In genomic region chr14:90126260-90126659, GRCh38 we compare ENCODE assay signal across 8 cellular contexts.
"Had no signal": no experiment of that assay in that cellular context is flagged by ENCODE, and none has a peak within 500 bp of the region (broad histone marks: within the 10 kb centered on the region; RNA-seq: fewer than 3 reads in every experiment).

No MANE protein-coding gene starts in this region.

- H3K4me2 ChIP-seq: GM23338 had no signal

- H3K36me3 Mint-ChIP-seq: IgD-negative memory B cell had no signal

- H3K4me3 Mint-ChIP-seq: GM23338, H9, IgD-negative memory B cell had no signal

- H3K27ac ChIP-seq: HL-60 had no signal

- H3K4me1 Mint-ChIP-seq: GM23338, H9, IgD-negative memory B cell had no signal

- H3K4me3 ChIP-seq: GM23338 had no signal

- H3K27ac Mint-ChIP-seq: GM23338, H9, IgD-negative memory B cell had no signal

- DNase-seq: H9, HCEC 1CT, KG1 had no signal

- ATAC-seq: GM23338 had no signal

- FAIRE-seq: H1, H54 had no signal

- H2AFZ ChIP-seq: GM23338 had no signal

- H3K9me3 Mint-ChIP-seq: GM23338, H9 had no signal
